ENCODE assay signal across 2 cellular contexts in genomic region chr3:150303776-150304175, GRCh38.
TF ChIP-seq lines count a peak whose summit lies in the region.

No MANE protein-coding gene starts in this region.

TF ChIP-seq in GM23338, 12 proteins besides CTCF, POLR2A, EP300 and RAD21 (continued from another document):
- TF ChIP-seq, protein P1, sequence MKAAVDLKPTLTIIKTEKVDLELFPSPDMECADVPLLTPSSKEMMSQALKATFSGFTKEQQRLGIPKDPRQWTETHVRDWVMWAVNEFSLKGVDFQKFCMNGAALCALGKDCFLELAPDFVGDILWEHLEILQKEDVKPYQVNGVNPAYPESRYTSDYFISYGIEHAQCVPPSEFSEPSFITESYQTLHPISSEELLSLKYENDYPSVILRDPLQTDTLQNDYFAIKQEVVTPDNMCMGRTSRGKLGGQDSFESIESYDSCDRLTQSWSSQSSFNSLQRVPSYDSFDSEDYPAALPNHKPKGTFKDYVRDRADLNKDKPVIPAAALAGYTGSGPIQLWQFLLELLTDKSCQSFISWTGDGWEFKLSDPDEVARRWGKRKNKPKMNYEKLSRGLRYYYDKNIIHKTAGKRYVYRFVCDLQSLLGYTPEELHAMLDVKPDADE (IDR thresholded peaks at IDR 0.05), result no peak

TF ChIP-seq in HepG2, 621 proteins besides CTCF, POLR2A, EP300 and RAD21 (continued from another document):
- TF ChIP-seq TEAD3 (CRISPR knock-in tag; optimal IDR thresholded peaks at IDR 0.05; ENCODE audit: borderline replicate concordance), result peak; percentile 21
- TF ChIP-seq, protein P2, sequence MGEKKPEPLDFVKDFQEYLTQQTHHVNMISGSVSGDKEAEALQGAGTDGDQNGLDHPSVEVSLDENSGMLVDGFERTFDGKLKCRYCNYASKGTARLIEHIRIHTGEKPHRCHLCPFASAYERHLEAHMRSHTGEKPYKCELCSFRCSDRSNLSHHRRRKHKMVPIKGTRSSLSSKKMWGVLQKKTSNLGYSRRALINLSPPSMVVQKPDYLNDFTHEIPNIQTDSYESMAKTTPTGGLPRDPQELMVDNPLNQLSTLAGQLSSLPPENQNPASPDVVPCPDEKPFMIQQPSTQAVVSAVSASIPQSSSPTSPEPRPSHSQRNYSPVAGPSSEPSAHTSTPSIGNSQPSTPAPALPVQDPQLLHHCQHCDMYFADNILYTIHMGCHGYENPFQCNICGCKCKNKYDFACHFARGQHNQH (CRISPR knock-in tag; IDR thresholded peaks at IDR 0.05), result no peak
- no peak for TF ChIP-seq KLF12 (CRISPR knock-in tag; IDR thresholded peaks at IDR 0.05; ENCODE audit: borderline replicate concordance)
